Comparison of ENCODE assay signal across 1 cellular context in the genomic region with DNA sequence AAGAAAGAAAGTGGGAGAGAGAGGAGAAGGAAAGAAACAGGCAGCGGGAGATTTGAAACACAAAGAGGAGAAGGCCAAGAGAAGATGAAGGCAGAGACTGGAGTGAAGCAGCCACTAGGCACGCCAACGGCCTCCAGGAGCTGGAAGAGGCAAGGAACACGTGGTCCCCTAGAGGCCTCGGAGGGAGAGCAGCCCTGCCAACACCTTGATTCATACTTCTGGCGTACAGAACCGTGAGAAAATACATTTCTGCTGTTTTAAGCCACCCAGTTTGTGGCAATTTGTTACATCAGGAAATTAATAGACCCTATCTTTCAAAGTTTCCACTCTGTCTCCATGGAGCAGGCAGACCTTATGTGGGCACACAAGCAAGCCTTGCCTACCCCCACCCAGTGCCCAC.
TF ChIP-seq lines count a peak whose summit lies in the region.

No MANE protein-coding gene starts in this region.

TF ChIP-seq in H1, 55 proteins besides CTCF, POLR2A, EP300 and RAD21 (continued from another document):
- no peak for TF ChIP-seq CTBP2 (IDR thresholded peaks at IDR 0.05; ENCODE audit: borderline replicate concordance, insufficient read depth, insufficient read length, low read length)
- no peak for TF ChIP-seq SP2 (IDR thresholded peaks at IDR 0.05; ENCODE audit: low read length)
- no peak for TF ChIP-seq SAP30 (IDR thresholded peaks at IDR 0.05; ENCODE audit: insufficient read depth, insufficient replicate concordance, low read length)
- TF ChIP-seq KDM5A (IDR thresholded peaks at IDR 0.05; ENCODE audit: low read length): no peak
- no peak for TF ChIP-seq KDM4A (IDR thresholded peaks at IDR 0.05; ENCODE audit: low read depth, low read length, severe bottlenecking)
- no peak for TF ChIP-seq KDM1A (IDR thresholded peaks at IDR 0.05; ENCODE audit: borderline replicate concordance, low read length)
- TF ChIP-seq SIRT6 (IDR thresholded peaks at IDR 0.05; ENCODE audit: low read length): no peak
- TF ChIP-seq SIX5 (IDR thresholded peaks at IDR 0.05; ENCODE audit: low read depth, low read length): no peak
- TF ChIP-seq, protein P1, sequence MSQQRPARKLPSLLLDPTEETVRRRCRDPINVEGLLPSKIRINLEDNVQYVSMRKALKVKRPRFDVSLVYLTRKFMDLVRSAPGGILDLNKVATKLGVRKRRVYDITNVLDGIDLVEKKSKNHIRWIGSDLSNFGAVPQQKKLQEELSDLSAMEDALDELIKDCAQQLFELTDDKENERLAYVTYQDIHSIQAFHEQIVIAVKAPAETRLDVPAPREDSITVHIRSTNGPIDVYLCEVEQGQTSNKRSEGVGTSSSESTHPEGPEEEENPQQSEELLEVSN (IDR thresholded peaks at IDR 0.05): no peak
